ENCODE assay signal across 29 cellular contexts in the genomic region with DNA sequence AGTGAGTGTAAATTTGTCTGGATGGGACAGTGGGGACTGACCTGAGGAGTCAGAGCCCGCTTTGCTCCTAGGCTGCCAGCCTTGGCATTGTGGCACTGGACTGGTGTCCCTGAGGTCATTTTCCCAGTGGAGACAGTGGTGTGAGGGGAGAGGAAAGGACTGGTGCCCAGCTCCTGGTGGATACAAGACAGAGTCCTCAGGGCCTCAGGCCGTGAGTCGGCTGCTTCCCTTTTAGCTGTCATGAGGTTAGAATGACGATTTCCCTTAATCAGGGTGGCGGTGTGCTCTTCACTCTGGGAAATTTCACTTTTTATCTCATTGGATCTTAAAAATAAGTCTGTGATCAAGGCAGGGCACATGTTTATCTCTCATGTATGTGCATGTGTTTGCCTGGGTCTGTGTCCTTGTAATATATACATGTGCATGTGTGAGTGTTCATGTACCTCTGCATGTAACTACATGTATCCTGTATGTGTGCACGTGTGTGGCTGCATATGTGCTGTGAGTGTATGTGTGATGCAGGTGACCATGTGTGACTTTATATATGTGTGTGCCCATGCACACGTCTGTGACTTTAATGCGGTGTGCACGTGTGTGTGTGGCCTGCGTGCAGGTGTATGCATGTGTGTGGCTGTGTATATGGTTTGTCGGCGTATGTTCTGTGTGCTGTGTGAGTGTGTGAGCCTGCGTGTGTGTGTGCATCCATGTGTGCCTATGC. TPM values are rescaled to one million over a fixed set of nuclear protein-coding genes. Genes with fewer than 3 reads are reported as not detected.
DNase-seq lines count a peak whose midpoint lies in the region; ATAC-seq, FAIRE-seq and TF ChIP-seq lines count a peak whose summit lies in the region.
"Had no signal": no experiment of that assay in that cellular context is flagged by ENCODE, and none has a peak within 500 bp of the region (broad histone marks: within the 10 kb centered on the region; RNA-seq: fewer than 3 reads in every experiment).

No MANE protein-coding gene starts in this region.

- H3K9ac ChIP-seq in H9 (ENCODE audit: extremely low read depth, insufficient read length, low read length) (no peak overlapping the region), NT2/D1 (ENCODE audit: insufficient read length, low read depth) (peak overlapping the region; percentile 7), H1 (replicated peaks in 1 of 4; ENCODE audit: extremely low read depth in 1 of 4, low read depth in 3 of 4, low read length in 3 of 4) (no peak overlapping the region)
- H3K9ac ChIP-seq: BLaER1, parathyroid adenoma had no signal

- no peak overlapping the region for H3K4ac ChIP-seq in H9 (ENCODE audit: low read depth, low read length)
- H3K4ac ChIP-seq in H1 (replicated peaks; ENCODE audit: insufficient read length, low read depth, low read length): peak overlapping the region; percentile 79

- H3K18ac ChIP-seq in H9 (ENCODE audit: insufficient read length, low read depth, low read length): no peak overlapping the region
- peak overlapping the region; percentile 88 for H3K18ac ChIP-seq in H1 (ENCODE audit: extremely low read depth, low read length)

- H3K4me3 ChIP-seq in NT2/D1 (ENCODE audit: insufficient read length, low read depth) (no peak overlapping the region), H1 (ENCODE audit: extremely low read depth in 1 of 4, insufficient read depth in 2 of 4, low read depth in 3 of 4, low read length in 4 of 4) (no peak overlapping the region), osteoblast (ENCODE audit: insufficient read depth, low read length) (no peak overlapping the region)
- H3K4me3 ChIP-seq: BLaER1, esophagus muscularis mucosa, heart left ventricle, mucosa of descending colon, spleen, vagina had no signal

- H3K56ac ChIP-seq in H9 (ENCODE audit: insufficient read length, low read depth, low read length): no peak overlapping the region
- H3K56ac ChIP-seq in H1 (replicated peaks; ENCODE audit: insufficient read length, low read depth, low read length): no peak overlapping the region

- H3K4me2 ChIP-seq in H9 (ENCODE audit: insufficient read depth, insufficient read length, low read length): no peak overlapping the region
- H3K4me2 ChIP-seq in H1 (ENCODE audit: insufficient read depth in 1 of 2, low read depth in 2 of 2, low read length in 2 of 2): peak overlapping the region in 1 of 2 experiments; percentile 7; a peak in 1 of 4 replicates
- H3K4me2 ChIP-seq in osteoblast (ENCODE audit: insufficient read depth, low read length): no peak overlapping the region
- H3K4me2 ChIP-seq: BLaER1 had no signal

- no peak for TF ChIP-seq EP300 in H1 (IDR thresholded peaks at IDR 0.05; ENCODE audit: borderline replicate concordance in 1 of 2, low read depth in 2 of 2, low read length in 2 of 2)

- H3K36me3 ChIP-seq in NT2/D1 (ENCODE audit: insufficient read depth, insufficient read length, low read length) (peaks cover 28% of the 10 kb centered on the region), H1 (ENCODE audit: control insufficient read depth in 2 of 4, insufficient read depth in 4 of 4, low read length in 3 of 4) (no peaks in the 10 kb centered on the region), osteoblast (ENCODE audit: insufficient read depth, low read length) (no peaks in the 10 kb centered on the region)
- H3K36me3 ChIP-seq: BLaER1, esophagus muscularis mucosa, heart left ventricle, spleen, vagina had no signal

- H2BK5ac ChIP-seq in H9 (ENCODE audit: insufficient read length, low read length) (no peak overlapping the region), H1 (ENCODE audit: low read depth, low read length) (peak overlapping the region; percentile 63)

- H3K27me3 Mint-ChIP-seq in H9 (ENCODE audit: low read depth): no peaks in the 10 kb centered on the region
- H3K27me3 Mint-ChIP-seq: activated CD4-positive, alpha-beta T cell treated with anti-CD3 and anti-CD28 coated beads for 36 hours; activated naive CD4-positive, alpha-beta T cell treated with anti-CD3 and anti-CD28 coated beads, Interleukin-2, amount 10 ng/mL, durations not matched to agents 7 days and 5 days; activated T-helper 17 cell treated with anti-CD3 and anti-CD28 coated beads, Interleukin-2, amount 50 U/mL, for 72 hours; natural killer cell treated with Interleukin-12 subunit alpha and Interleukin-12 subunit beta and Interleukin-15 and Interleukin-18, amount 100 ng/mL, for 72 hours had no signal

- H2AK5ac ChIP-seq in H9 (ENCODE audit: insufficient read length, low read length) (no peak overlapping the region), H1 (ENCODE audit: low read depth, low read length) (peak overlapping the region; percentile 78)

- TF ChIP-seq CTCF in H9 (conservative IDR thresholded peaks at IDR 0.05) (no peak), H1 (IDR thresholded peaks at IDR 0.05; ENCODE audit: control extremely low read depth in 1 of 3, insufficient read depth in 1 of 3, low read depth in 1 of 3, low read length in 3 of 3) (no peak), osteoblast (IDR thresholded peaks at IDR 0.05; ENCODE audit: extremely low read depth, low read depth, low read length) (no peak)

- H4K5ac ChIP-seq in H9 (ENCODE audit: insufficient read length, low read depth, low read length) (no peak overlapping the region), H1 (ENCODE audit: insufficient read length, low read depth, low read length) (no peak overlapping the region)

- POLR2A ChIA-PET in H1 (lab: Charles Lee; ENCODE audit: partially characterized antibody): interaction anchor here (1.1 to 1.3 kb wide), 4 partner anchors 9 to 284 kb away, joined by 3 to 5 read pairs (median 4); no protein-coding TSS in a partner anchor

- H3T11ph ChIP-seq in H9 (ENCODE audit: low read length): no peak overlapping the region

- H3K79me2 ChIP-seq in H9 (ENCODE audit: insufficient read depth, low read length): peaks cover 5% of the 10 kb centered on the region; the same call in 1 of the 2 replicates
- H3K79me2 ChIP-seq in H1 (ENCODE audit: control insufficient read depth in 1 of 2, insufficient read depth in 2 of 2, low read length in 2 of 2): peaks cover 3 to 87% of the 10 kb centered on the region in 2 experiments; a peak in 3 of 4 replicates
- H3K79me2 ChIP-seq in osteoblast (ENCODE audit: insufficient read depth, low read length): peaks cover 74% of the 10 kb centered on the region
- H3K79me2 ChIP-seq: parathyroid adenoma had no signal

- H3K9me3 Mint-ChIP-seq in H9: no peaks in the 10 kb centered on the region
- H3K9me3 Mint-ChIP-seq: activated naive CD4-positive, alpha-beta T cell treated with anti-CD3 and anti-CD28 coated beads, Interleukin-2, amount 10 ng/mL, durations not matched to agents 7 days and 5 days; activated T-helper 17 cell treated with anti-CD3 and anti-CD28 coated beads, Interleukin-2, amount 50 U/mL, for 72 hours; natural killer cell treated with Interleukin-12 subunit alpha and Interleukin-12 subunit beta and Interleukin-15 and Interleukin-18, amount 100 ng/mL, for 72 hours had no signal

- H2BK15ac ChIP-seq in H9 (ENCODE audit: low read depth, low read length): no peak overlapping the region
- H2BK15ac ChIP-seq in H1 (ENCODE audit: low read length): peak overlapping the region; percentile 36; the same call in 1 of the 2 replicates

- ATAC-seq in HG03025 (IDR thresholded peaks at IDR 0.05; ENCODE audit: low FRiP score, unreplicated experiment) (no peak), GM19035 (IDR thresholded peaks at IDR 0.05; ENCODE audit: unreplicated experiment) (no peak)
- ATAC-seq: activated CD4-positive, alpha-beta T cell treated with anti-CD3 and anti-CD28 coated beads for 36 hours; activated CD8-positive, alpha-beta T cell treated with anti-CD3 and anti-CD28 coated beads, Interleukin-2, amount 10 ng/mL, durations not matched to agents 7 days and 5 days; activated T-helper 17 cell treated with anti-CD3 and anti-CD28 coated beads, Interleukin-2, amount 50 U/mL, for 72 hours; heart left ventricle; mucosa of descending colon; natural killer cell treated with Interleukin-12 subunit alpha and Interleukin-12 subunit beta and Interleukin-15 and Interleukin-18, amount 100 ng/mL, for 72 hours; stimulated activated naive CD8-positive, alpha-beta T cell treated with anti-CD3 and anti-CD28 coated beads, Interleukin-15, Interleukin-2, amounts not matched to agents 100 U/mL and 50 U/mL, for 24 hours had no signal

- H3K27me3 ChIP-seq in H9 (ENCODE audit: insufficient read depth, low read length): no peaks in the 10 kb centered on the region
- H3K27me3 ChIP-seq in NT2/D1 (ENCODE audit: insufficient read depth, insufficient read length): no peaks in the 10 kb centered on the region
- H3K27me3 ChIP-seq in H1 (replicated peaks in 1 of 4; ENCODE audit: control insufficient read depth in 3 of 4, extremely low read depth in 1 of 4, insufficient read depth in 3 of 4, low read length in 3 of 4): no peaks in the 10 kb centered on the region
- no peaks in the 10 kb centered on the region for H3K27me3 ChIP-seq in osteoblast (ENCODE audit: insufficient read depth, low read length)
- H3K27me3 ChIP-seq: BLaER1, esophagus muscularis mucosa, heart left ventricle, spleen, vagina had no signal

- no peaks in the 10 kb centered on the region for H3K9me3 ChIP-seq in H9 (ENCODE audit: control insufficient read depth, low read depth, low read length)
- no peaks in the 10 kb centered on the region for H3K9me3 ChIP-seq in NT2/D1 (ENCODE audit: insufficient read depth, low read length)
- H3K9me3 ChIP-seq in H1 (ENCODE audit: insufficient read depth in 2 of 2, low read depth in 1 of 2, low read length in 1 of 2): no peaks in the 10 kb centered on the region
- H3K9me3 ChIP-seq in osteoblast (ENCODE audit: low read depth, low read length): no peaks in the 10 kb centered on the region
- H3K9me3 ChIP-seq: BLaER1, esophagus muscularis mucosa, heart left ventricle, mucosa of descending colon, spleen, vagina had no signal

- H4K20me1 ChIP-seq in H9 (ENCODE audit: control insufficient read depth, insufficient read depth, insufficient read length) (peaks cover 4% of the 10 kb centered on the region), H1 (replicated peaks in 1 of 2; ENCODE audit: control insufficient read depth in 1 of 2, insufficient read depth in 2 of 2, low read length in 2 of 2) (peaks cover 14 to 18% of the 10 kb centered on the region in 2 experiments), osteoblast (ENCODE audit: insufficient read depth, low read length) (peaks cover 72% of the 10 kb centered on the region)
- H4K20me1 ChIP-seq: BLaER1 had no signal

- TF ChIP-seq POLR2A in H1 (IDR thresholded peaks at IDR 0.05; ENCODE audit: control extremely low read depth in 1 of 2, low read depth in 2 of 2, low read length in 2 of 2): no peak

- no peak overlapping the region for H2AFZ ChIP-seq in H9 (ENCODE audit: low read length)
- no peak overlapping the region for H2AFZ ChIP-seq in H1 (ENCODE audit: low read length)
- no peak overlapping the region for H2AFZ ChIP-seq in osteoblast (ENCODE audit: low read length)
- H2AFZ ChIP-seq: parathyroid adenoma had no signal

- H2BK120ac ChIP-seq in H9 (ENCODE audit: low read depth, low read length, poor library complexity, severe bottlenecking) (no peak overlapping the region), H1 (replicated peaks; ENCODE audit: low read depth, low read length) (no peak overlapping the region)

- H3K14ac ChIP-seq in H9 (ENCODE audit: insufficient read depth, low read length) (no peak overlapping the region), H1 (ENCODE audit: insufficient read length) (no peak overlapping the region)

- H3K4me1 Mint-ChIP-seq in H9: peaks cover 85 to 92% of the 10 kb centered on the region in 2 experiments
- H3K4me1 Mint-ChIP-seq: activated CD4-positive, alpha-beta T cell treated with anti-CD3 and anti-CD28 coated beads for 36 hours; activated naive CD4-positive, alpha-beta T cell treated with anti-CD3 and anti-CD28 coated beads, Interleukin-2, amount 10 ng/mL, durations not matched to agents 7 days and 5 days; activated T-helper 17 cell treated with anti-CD3 and anti-CD28 coated beads, Interleukin-2, amount 50 U/mL, for 72 hours had no signal

- no CpG with 5 or more reads among the region's 13 CpGs for WGBS in H9 (ENCODE audit: extremely low coverage, insufficient read length, low lambda C conversion rate)
- WGBS in H1 (ENCODE audit: extremely low coverage in 1 of 2, insufficient coverage in 1 of 2, insufficient read length in 1 of 2, insufficient replicate concordance in 2 of 2, low coverage in 1 of 2, low lambda C conversion rate in 2 of 2, missing lambda C conversion rate in 1 of 2), 2 experiments: 88% methylated on average over 13 of the region's 13 CpGs; no CpG with 5 or more reads in 1 of the 2 experiments

- FAIRE-seq in H1 (lab: Jason Lieb, UNC): no peak
- FAIRE-seq: endometrium, kidney had no signal

- no peak for TF ChIP-seq RAD21 in H1 (IDR thresholded peaks at IDR 0.05 in 1 of 2, conservative IDR thresholded peaks at IDR 0.05 in 1 of 2; ENCODE audit: low read depth in 2 of 2, low read length in 2 of 2)

- no peak overlapping the region for H2BK20ac ChIP-seq in H9 (ENCODE audit: low read depth, low read length, poor library complexity, severe bottlenecking)
- peak overlapping the region; percentile 73; the same call in 1 of the 2 replicates for H2BK20ac ChIP-seq in H1 (ENCODE audit: low read length)

- peaks cover 0 to 17% (median 0%) of the 10 kb centered on the region in 3 experiments; a peak in 3 of 7 replicates for H3K36me3 Mint-ChIP-seq in H9 (ENCODE audit: insufficient read depth in 1 of 3, low read depth in 3 of 3)
- H3K36me3 Mint-ChIP-seq: activated naive CD4-positive, alpha-beta T cell treated with anti-CD3 and anti-CD28 coated beads, Interleukin-2, amount 10 ng/mL, durations not matched to agents 7 days and 5 days; natural killer cell treated with Interleukin-12 subunit alpha and Interleukin-12 subunit beta and Interleukin-15 and Interleukin-18, amount 100 ng/mL, for 72 hours had no signal

- H3K23me2 ChIP-seq in H9 (ENCODE audit: insufficient read length, low read depth, low read length, poor library complexity, severe bottlenecking) (no peaks in the 10 kb centered on the region), H1 (ENCODE audit: low read depth, low read length) (no peaks in the 10 kb centered on the region)

- DNase-seq in H9 (no peak), NT2/D1 (ENCODE audit: low read depth, low spot score) (no peak), H1 (ENCODE audit: low read depth in 1 of 2, low spot score in 2 of 2) (no peak), osteoblast (ENCODE audit: insufficient read length, low spot score, missing footprints) (peak; percentile 8), GM19238 (ENCODE audit: insufficient read length, low spot score) (no peak)
- DNase-seq: activated CD4-positive, alpha-beta T cell treated with anti-CD3 and anti-CD28 coated beads for 36 hours; activated CD8-positive, alpha-beta T cell treated with anti-CD3 and anti-CD28 coated beads, Interleukin-2, amount 10 ng/mL, durations not matched to agents 7 days and 5 days; activated naive CD4-positive, alpha-beta T cell treated with anti-CD3 and anti-CD28 coated beads, Interleukin-2, amount 10 ng/mL, durations not matched to agents 7 days and 5 days; DMS 273 treated with DMSO at 0.1 percent for 48 hours; heart left ventricle; kidney; mucosa of descending colon; NCI-H1092; NCI-H187; Right ventricle myocardium superior; spleen; stimulated activated CD4-positive, alpha-beta T cell treated with anti-CD3 and anti-CD28 coated beads, Interleukin-2, amount 100 ng/mL, for 24 hours; stimulated activated naive CD8-positive, alpha-beta T cell treated with anti-CD3 and anti-CD28 coated beads, Interleukin-15, Interleukin-2, amounts not matched to agents 100 U/mL and 50 U/mL, for 24 hours; T-helper 2 cell had no signal

- H3K23ac ChIP-seq in H9 (ENCODE audit: insufficient read length, low read depth, low read length) (no peak overlapping the region), H1 (ENCODE audit: insufficient read length) (no peak overlapping the region)

- H2BK12ac ChIP-seq in H9 (ENCODE audit: insufficient read length, low read depth, low read length) (no peak overlapping the region), H1 (ENCODE audit: low read depth, low read length) (peak overlapping the region; percentile 72; the same call in 1 of the 2 replicates)

- H3K27ac ChIP-seq in H9 (ENCODE audit: insufficient read length, low read depth, low read length) (no peak overlapping the region), H1 (ENCODE audit: low read depth, low read length) (no peak overlapping the region), osteoblast (ENCODE audit: low read depth, low read length) (no peak overlapping the region)
- H3K27ac ChIP-seq: BLaER1, esophagus muscularis mucosa, heart left ventricle, parathyroid adenoma, spleen, vagina had no signal

- H4K8ac ChIP-seq in H9 (replicated peaks; ENCODE audit: insufficient read length, low read depth, low read length) (no peak overlapping the region), H1 (ENCODE audit: extremely low read depth, insufficient read depth, low read length) (no peak overlapping the region)

- H4K91ac ChIP-seq in H9 (ENCODE audit: insufficient read length, low read depth, low read length): no peak overlapping the region
- peak overlapping the region; percentile 87 for H4K91ac ChIP-seq in H1 (replicated peaks; ENCODE audit: insufficient read length, low read length)

- H3K27ac Mint-ChIP-seq in H9: peak overlapping the region; percentile 22 to 53 (median 34); a peak in 5 of 7 replicates
- H3K27ac Mint-ChIP-seq: activated CD4-positive, alpha-beta T cell treated with anti-CD3 and anti-CD28 coated beads for 36 hours; activated CD8-positive, alpha-beta T cell treated with anti-CD3 and anti-CD28 coated beads, Interleukin-2, amount 10 ng/mL, durations not matched to agents 7 days and 5 days; activated naive CD4-positive, alpha-beta T cell treated with anti-CD3 and anti-CD28 coated beads, Interleukin-2, amount 10 ng/mL, durations not matched to agents 7 days and 5 days; activated T-helper 17 cell treated with anti-CD3 and anti-CD28 coated beads, Interleukin-2, amount 50 U/mL, for 72 hours; natural killer cell treated with Interleukin-12 subunit alpha and Interleukin-12 subunit beta and Interleukin-15 and Interleukin-18, amount 100 ng/mL, for 72 hours had no signal

- H3K79me1 ChIP-seq in H9 (ENCODE audit: insufficient read depth, low read depth, low read length, poor library complexity, severe bottlenecking): peaks cover 3% of the 10 kb centered on the region
- peaks cover 19% of the 10 kb centered on the region for H3K79me1 ChIP-seq in H1 (ENCODE audit: low read depth, low read length)

- CTCF ChIA-PET in H1 (lab: Charles Lee; ENCODE audit: partially characterized antibody): interaction anchor here (0.6 to 1.3 kb wide), 3 partner anchors 11 to 96 kb away, joined by 3 to 4 read pairs (median 4); no protein-coding TSS in a partner anchor

- H3K4me3 Mint-ChIP-seq in H9: no peak overlapping the region; a peak in 1 of 5 replicates
- H3K4me3 Mint-ChIP-seq: activated CD4-positive, alpha-beta T cell treated with anti-CD3 and anti-CD28 coated beads for 36 hours; activated CD8-positive, alpha-beta T cell treated with anti-CD3 and anti-CD28 coated beads, Interleukin-2, amount 10 ng/mL, durations not matched to agents 7 days and 5 days; activated naive CD4-positive, alpha-beta T cell treated with anti-CD3 and anti-CD28 coated beads, Interleukin-2, amount 10 ng/mL, durations not matched to agents 7 days and 5 days; activated T-helper 17 cell treated with anti-CD3 and anti-CD28 coated beads, Interleukin-2, amount 50 U/mL, for 72 hours; natural killer cell treated with Interleukin-12 subunit alpha and Interleukin-12 subunit beta and Interleukin-15 and Interleukin-18, amount 100 ng/mL, for 72 hours had no signal

- peaks cover 11% of the 10 kb centered on the region; the same call in 1 of the 2 replicates for H3K4me1 ChIP-seq in H9 (ENCODE audit: insufficient read depth, low read length)
- peaks cover 44% of the 10 kb centered on the region for H3K4me1 ChIP-seq in NT2/D1 (ENCODE audit: insufficient read depth, insufficient read length)
- peaks cover 17 to 53% (median 35%) of the 10 kb centered on the region in 4 experiments for H3K4me1 ChIP-seq in H1 (replicated peaks in 1 of 4; ENCODE audit: control insufficient read depth in 3 of 4, insufficient read depth in 4 of 4, low read length in 3 of 4)
- peaks cover 9% of the 10 kb centered on the region for H3K4me1 ChIP-seq in osteoblast (ENCODE audit: insufficient read depth, low read length)
- H3K4me1 ChIP-seq: parathyroid adenoma, spleen had no signal

RNA-seq across cellular contexts. Expression of gene GLI2, which starts 55.7 kb away (rescaled TPM):
- total RNA-seq in H9 (2021): 56.7 and 59.3 TPM in 2 replicates
- 46.9 and 49.8 TPM in 2 replicates for total RNA-seq in H1 (2021; fragmentation: NEBNext Ultra II Directional; extraction: Animal tissue kit (Norgen Biotek cat#: 25700))
- 18.4 and 28.8 TPM in 2 replicates for polyA plus RNA-seq in H1 (2011; rRNA removed)
- polyA plus RNA-seq in H1 (2011; cell fraction: cytosol; rRNA removed): 12.7 TPM
- polyA plus RNA-seq in H1 (2011; cell fraction: nucleus; rRNA removed): 59.5 TPM
- 17.6 to 27.8 TPM (median 24.7 TPM) in 4 replicates for polyA plus RNA-seq in H1 (2012, experiment 1 of 2)
- 9.7 TPM for polyA plus RNA-seq in H1 (2012, experiment 2 of 2)
- 17.1 TPM for polyA plus RNA-seq in H1 (2013, experiment 1 of 2)
- 16.9 TPM for polyA plus RNA-seq in H1 (2013, experiment 2 of 2)
- 17.2 and 19.9 TPM in 2 replicates for polyA minus RNA-seq in H1 (2011; rRNA and poly(A)+ RNA removed)
- 23.0 TPM for polyA minus RNA-seq in H1 (2011; cell fraction: cytosol; rRNA and poly(A)+ RNA removed)
- 42.4 TPM for polyA minus RNA-seq in H1 (2011; cell fraction: nucleus; rRNA and poly(A)+ RNA removed)
- total RNA-seq in osteoblast: 3.8 and 10.1 TPM in 2 replicates
- total RNA-seq: activated CD4-positive, alpha-beta T cell treated with anti-CD3 and anti-CD28 coated beads for 36 hours; activated T-helper 17 cell treated with anti-CD3 and anti-CD28 coated beads, Interleukin-2, amount 50 U/mL, for 72 hours; OCI-LY7 had no signal
